ENCODE assay signal across 8 cellular contexts in the genomic region with DNA sequence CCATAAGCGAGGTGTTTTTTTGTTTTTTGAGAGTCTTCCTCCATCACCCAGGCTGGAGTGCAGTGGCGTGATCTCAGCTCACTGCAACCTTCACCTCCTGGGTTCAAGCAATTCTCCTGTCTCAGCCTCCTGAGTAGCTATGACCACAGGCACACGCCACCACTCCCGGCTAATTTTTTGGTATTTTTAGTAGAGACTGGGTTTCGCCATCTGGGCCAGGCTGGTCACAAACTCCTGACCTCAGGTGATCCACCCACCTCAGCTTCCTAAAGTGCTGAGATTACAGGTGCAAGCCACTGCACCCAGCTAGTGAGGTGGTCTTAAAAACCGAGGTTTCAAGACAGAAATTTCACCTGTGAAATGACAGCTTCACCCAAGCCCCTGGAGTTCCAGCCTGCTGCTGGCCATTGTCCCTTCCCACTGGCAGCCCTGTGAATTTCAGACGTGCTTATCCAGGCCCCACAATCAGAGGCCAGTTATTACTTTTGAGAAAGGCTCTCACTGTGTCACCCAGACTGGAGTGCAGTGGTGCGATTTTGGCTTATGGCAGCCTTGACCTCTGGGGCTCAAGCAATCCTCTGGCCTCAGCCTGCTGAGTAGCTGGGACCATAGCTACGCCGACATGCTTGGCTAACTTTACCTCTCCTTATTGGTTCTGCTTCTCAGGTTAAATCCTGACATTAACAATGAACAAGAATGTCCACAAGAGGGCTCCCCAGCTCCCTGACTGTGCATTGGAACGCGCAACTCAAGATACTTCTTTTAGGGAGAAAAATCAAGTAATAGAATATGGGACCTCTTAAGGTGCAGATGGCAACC. TPM values are rescaled to one million over a fixed set of nuclear protein-coding genes. Genes with fewer than 3 reads are reported as not detected.
DNase-seq lines count a peak whose midpoint lies in the region; ATAC-seq and TF ChIP-seq lines count a peak whose summit lies in the region.

No MANE protein-coding gene starts in this region.

- peaks cover 20% of the 10 kb centered on the region for H3K4me1 Mint-ChIP-seq in CD4-positive, alpha-beta T cell (ENCODE audit: low read depth)
- peaks cover 15% of the 10 kb centered on the region for H3K4me1 Mint-ChIP-seq in activated naive CD4-positive, alpha-beta T cell treated with anti-CD3 and anti-CD28 coated beads, Interleukin-2, amount 50 U/mL, for 24 hours

- H2AFZ ChIP-seq in smooth muscle cell (ENCODE audit: low read depth) = no peak overlapping the region

- H3K36me3 Mint-ChIP-seq in CD4-positive, alpha-beta T cell (ENCODE audit: low read depth) = peaks cover 68% of the 10 kb centered on the region
- H3K36me3 Mint-ChIP-seq in activated naive CD4-positive, alpha-beta T cell treated with anti-CD3 and anti-CD28 coated beads, Interleukin-2, amount 50 U/mL, for 24 hours = peaks cover 19% of the 10 kb centered on the region

- no peaks in the 10 kb centered on the region for H3K27me3 Mint-ChIP-seq in CD4-positive, alpha-beta T cell
- H3K27me3 Mint-ChIP-seq in activated naive CD4-positive, alpha-beta T cell treated with anti-CD3 and anti-CD28 coated beads, Interleukin-2, amount 50 U/mL, for 24 hours = no peaks in the 10 kb centered on the region

- H3K9ac ChIP-seq in smooth muscle cell (ENCODE audit: low read depth) = no peak overlapping the region

- H3K4me2 ChIP-seq in smooth muscle cell = peak overlapping the region; percentile 2

- no peaks in the 10 kb centered on the region for H3K9me3 Mint-ChIP-seq in CD4-positive, alpha-beta T cell
- no peaks in the 10 kb centered on the region for H3K9me3 Mint-ChIP-seq in activated naive CD4-positive, alpha-beta T cell treated with anti-CD3 and anti-CD28 coated beads, Interleukin-2, amount 50 U/mL, for 24 hours

- H3K4me3 Mint-ChIP-seq in CD4-positive, alpha-beta T cell = no peak overlapping the region
- H3K4me3 Mint-ChIP-seq in activated naive CD4-positive, alpha-beta T cell treated with anti-CD3 and anti-CD28 coated beads, Interleukin-2, amount 50 U/mL, for 24 hours = no peak overlapping the region

- H3K9me3 ChIP-seq in CD4-positive, alpha-beta T cell (ENCODE audit: control insufficient read depth, low read length) = no peaks in the 10 kb centered on the region
- H3K9me3 ChIP-seq in smooth muscle cell (replicated peaks; ENCODE audit: low read depth) = no peaks in the 10 kb centered on the region

- H3K4me3 ChIP-seq in H7 (ENCODE audit: insufficient read depth, low read depth, low read length) (no peak overlapping the region), smooth muscle cell (no peak overlapping the region)

- H3K27me3 ChIP-seq in CD4-positive, alpha-beta T cell (ENCODE audit: control insufficient read depth, insufficient read depth, low read length) = no peaks in the 10 kb centered on the region
- H3K27me3 ChIP-seq in H7 (ENCODE audit: control insufficient read depth, insufficient read depth, low read length) (no peaks in the 10 kb centered on the region), smooth muscle cell (ENCODE audit: low read depth) (no peaks in the 10 kb centered on the region)

- no peak overlapping the region for H3K27ac ChIP-seq in CD4-positive, alpha-beta T cell (ENCODE audit: low read depth, low read length)
- H3K27ac ChIP-seq in smooth muscle cell (ENCODE audit: low read depth) = peak overlapping the region; percentile 47

- peaks cover 59% of the 10 kb centered on the region for H3F3A ChIP-seq in smooth muscle cell (ENCODE audit: low read depth)

- peak in 9 of 10 experiments; percentile 26 to 49 (median 36) for DNase-seq in CD4-positive, alpha-beta T cell
- peak; percentile 60 for DNase-seq in H7
- no peak for DNase-seq in left ventricle myocardium superior
- DNase-seq in smooth muscle cell (lab: John Stamatoyannopoulos, UW; ENCODE audit: unreplicated experiment) = no peak
- DNase-seq in middle frontal gyrus (ENCODE audit: extremely low spot score, low spot score) = no peak

- intact Hi-C loops in CD4-positive, alpha-beta T cell (cut with DNase I, micrococcal nuclease) = loop anchor here (1.0 to 2.0 kb wide), 3 partner anchors 19 to 130 kb away; a partner anchor contains a TSS
- intact Hi-C loops in left ventricle myocardium superior (cut with micrococcal nuclease) = no loop called here

- POLR2A ChIA-PET in CD4-positive, alpha-beta T cell (lab: Charles Lee) = interaction anchor here (0.6 to 3.5 kb wide), 5 partner anchors 10 to 19 kb away, joined by 3 to 21 read pairs (median 6); a partner anchor contains a TSS

- H4K20me1 ChIP-seq in smooth muscle cell (ENCODE audit: low read depth) = peaks cover 83% of the 10 kb centered on the region

- H3K79me2 ChIP-seq in smooth muscle cell (ENCODE audit: low read depth) = no peaks in the 10 kb centered on the region

- H3K27ac Mint-ChIP-seq in CD4-positive, alpha-beta T cell = peak overlapping the region; percentile 15
- H3K27ac Mint-ChIP-seq in activated naive CD4-positive, alpha-beta T cell treated with anti-CD3 and anti-CD28 coated beads, Interleukin-2, amount 50 U/mL, for 24 hours = peak overlapping the region; percentile 76

- H3K4me1 ChIP-seq in smooth muscle cell (ENCODE audit: low read depth) = peaks cover 9% of the 10 kb centered on the region

- peak; percentile 82 for ATAC-seq in CD4-positive, alpha-beta T cell (ENCODE audit: poor library complexity)
- ATAC-seq in left ventricle myocardium superior (peak; percentile 27), HG03520 (IDR thresholded peaks at IDR 0.05; ENCODE audit: unreplicated experiment) (no peak)

- CTCF ChIA-PET in CD4-positive, alpha-beta T cell (lab: Charles Lee) = interaction anchor here (0.6 to 3.8 kb wide), 11 partner anchors 10 to 146 kb away, joined by 3 to 26 read pairs (median 5); a partner anchor contains a TSS

- H3K36me3 ChIP-seq in H7 (replicated peaks; ENCODE audit: control insufficient read depth, insufficient read depth, low read length) (peaks cover 47% of the 10 kb centered on the region), smooth muscle cell (ENCODE audit: low read depth) (peaks cover 9% of the 10 kb centered on the region)

- TF ChIP-seq CTCF in CD4-positive, alpha-beta T cell (IDR thresholded peaks at IDR 0.05) = peak; percentile 69
- peak; percentile 65 for TF ChIP-seq CTCF in smooth muscle cell (IDR thresholded peaks at IDR 0.05; ENCODE audit: borderline replicate concordance, insufficient read depth, poor library complexity, severe bottlenecking)

- 81% methylated on average over 12 of the region's 12 CpGs for WGBS in smooth muscle cell (ENCODE audit: low lambda C conversion rate)

TF ChIP-seq in PFSK-1, 5 proteins besides CTCF, POLR2A, EP300 and RAD21:
- peak; percentile 63; the same call in 1 of the 2 replicates for TF ChIP-seq POLR2AphosphoS5 (IDR thresholded peaks at IDR 0.05; ENCODE audit: low read depth, low read length)
- TF ChIP-seq, protein P1, sequence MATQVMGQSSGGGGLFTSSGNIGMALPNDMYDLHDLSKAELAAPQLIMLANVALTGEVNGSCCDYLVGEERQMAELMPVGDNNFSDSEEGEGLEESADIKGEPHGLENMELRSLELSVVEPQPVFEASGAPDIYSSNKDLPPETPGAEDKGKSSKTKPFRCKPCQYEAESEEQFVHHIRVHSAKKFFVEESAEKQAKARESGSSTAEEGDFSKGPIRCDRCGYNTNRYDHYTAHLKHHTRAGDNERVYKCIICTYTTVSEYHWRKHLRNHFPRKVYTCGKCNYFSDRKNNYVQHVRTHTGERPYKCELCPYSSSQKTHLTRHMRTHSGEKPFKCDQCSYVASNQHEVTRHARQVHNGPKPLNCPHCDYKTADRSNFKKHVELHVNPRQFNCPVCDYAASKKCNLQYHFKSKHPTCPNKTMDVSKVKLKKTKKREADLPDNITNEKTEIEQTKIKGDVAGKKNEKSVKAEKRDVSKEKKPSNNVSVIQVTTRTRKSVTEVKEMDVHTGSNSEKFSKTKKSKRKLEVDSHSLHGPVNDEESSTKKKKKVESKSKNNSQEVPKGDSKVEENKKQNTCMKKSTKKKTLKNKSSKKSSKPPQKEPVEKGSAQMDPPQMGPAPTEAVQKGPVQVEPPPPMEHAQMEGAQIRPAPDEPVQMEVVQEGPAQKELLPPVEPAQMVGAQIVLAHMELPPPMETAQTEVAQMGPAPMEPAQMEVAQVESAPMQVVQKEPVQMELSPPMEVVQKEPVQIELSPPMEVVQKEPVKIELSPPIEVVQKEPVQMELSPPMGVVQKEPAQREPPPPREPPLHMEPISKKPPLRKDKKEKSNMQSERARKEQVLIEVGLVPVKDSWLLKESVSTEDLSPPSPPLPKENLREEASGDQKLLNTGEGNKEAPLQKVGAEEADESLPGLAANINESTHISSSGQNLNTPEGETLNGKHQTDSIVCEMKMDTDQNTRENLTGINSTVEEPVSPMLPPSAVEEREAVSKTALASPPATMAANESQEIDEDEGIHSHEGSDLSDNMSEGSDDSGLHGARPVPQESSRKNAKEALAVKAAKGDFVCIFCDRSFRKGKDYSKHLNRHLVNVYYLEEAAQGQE (IDR thresholded peaks at IDR 0.05; ENCODE audit: insufficient read depth in 1 of 2, low read depth in 2 of 2, low read length in 2 of 2) = no peak

RNA-seq across cellular contexts. Expression of a gene that starts 19.4 kb away (rescaled TPM):
- 100 to 1,000 TPM; 120 to 129 TPM for total RNA-seq in CD4-positive, alpha-beta T cell
- total RNA-seq in H7 (2014; rRNA removed; shearing (Covaris generic)) = 4,341 and 4,764 TPM in 2 replicates
- 2,075 TPM for polyA plus RNA-seq in PFSK-1 (2012; ENCODE audit: insufficient read length, low read depth)
- 126 TPM for total RNA-seq in left ventricle myocardium superior
- 1,276 and 1,376 TPM in 2 replicates for total RNA-seq in smooth muscle cell
- polyA plus RNA-seq in smooth muscle cell = 2,156 and 2,235 TPM in 2 replicates

RNA-seq across cellular contexts. Expression of a gene that starts 41.7 kb away (rescaled TPM):
- 10 to 100 TPM; 78.4 to 84.0 TPM for total RNA-seq in CD4-positive, alpha-beta T cell
- total RNA-seq in H7 (2014; rRNA removed; shearing (Covaris generic)) = 75.8 and 98.8 TPM in 2 replicates
- polyA plus RNA-seq in PFSK-1 (2012; ENCODE audit: insufficient read length, low read depth) = 88.7 TPM
- total RNA-seq in left ventricle myocardium superior (115 TPM), smooth muscle cell (59.2 and 64.0 TPM in 2 replicates)
- 45.6 and 70.7 TPM in 2 replicates for polyA plus RNA-seq in smooth muscle cell

Comparison
In these comparisons a context has a peak if more than half of its experiments do, and no peak if none do; other contexts are left out.
1. DNase-seq: peak in CD4-positive, alpha-beta T cell (9 of 10) and H7 (single experiment); none in left ventricle myocardium superior (single experiment), smooth muscle cell (single experiment) and middle frontal gyrus (single experiment).